23 cellular contexts compared by ENCODE assay signal in the genomic region with DNA sequence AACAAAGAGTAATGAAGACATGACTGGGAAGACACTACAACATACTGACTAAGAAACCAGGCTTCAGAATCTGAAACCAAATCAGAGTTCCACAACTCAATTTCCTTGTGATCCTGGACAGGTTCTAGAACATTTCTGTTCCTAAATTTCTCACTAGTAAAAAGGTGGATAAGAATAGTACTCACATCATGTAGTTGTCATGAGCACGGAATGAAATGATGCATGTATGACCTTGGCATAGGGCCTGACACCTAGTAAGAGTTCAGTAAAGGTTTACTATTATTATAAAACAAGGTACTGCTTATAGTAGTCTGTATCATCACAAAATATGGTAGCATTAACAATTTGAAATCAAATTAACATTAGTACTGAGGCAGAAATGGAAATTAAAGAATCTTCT.
"Had no signal": no experiment of that assay in that cellular context is flagged by ENCODE, and none has a peak within 500 bp of the region (broad histone marks: within the 10 kb centered on the region; RNA-seq: fewer than 3 reads in every experiment).

No MANE protein-coding gene starts in this region.

- H3K4me3 Mint-ChIP-seq: activated B cell treated with CpG ODN at 0.5 μM for 24 hours; activated CD4-positive, alpha-beta memory T cell treated with anti-CD3 and anti-CD28 coated beads for 36 hours; activated CD4-positive, alpha-beta T cell treated with anti-CD3 and anti-CD28 coated beads, Interleukin-2, amount 10 ng/mL, durations not matched to agents 7 days and 5 days; activated naive CD4-positive, alpha-beta T cell treated with anti-CD3 and anti-CD28 coated beads for 36 hours; activated naive CD8-positive, alpha-beta T cell; activated T-helper 17 cell treated with anti-CD3 and anti-CD28 coated beads, Interleukin-2, amount 50 U/mL, for 72 hours; IgD-negative memory B cell; T-helper 17 cell had no signal

- H3K4me1 Mint-ChIP-seq: activated B cell treated with CpG ODN at 0.5 μM for 24 hours; activated CD4-positive, alpha-beta T cell treated with anti-CD3 and anti-CD28 coated beads, Interleukin-2, amount 10 ng/mL, durations not matched to agents 7 days and 5 days; activated T-helper 17 cell treated with anti-CD3 and anti-CD28 coated beads, Interleukin-2, amount 50 U/mL, for 72 hours; IgD-negative memory B cell had no signal

- H3K36me3 Mint-ChIP-seq: activated CD4-positive, alpha-beta memory T cell treated with anti-CD3 and anti-CD28 coated beads for 36 hours; activated naive CD8-positive, alpha-beta T cell; IgD-negative memory B cell had no signal

- H3K27ac Mint-ChIP-seq: activated B cell treated with CpG ODN at 0.5 μM for 24 hours; activated CD4-positive, alpha-beta memory T cell treated with anti-CD3 and anti-CD28 coated beads for 36 hours; activated CD4-positive, alpha-beta T cell treated with anti-CD3 and anti-CD28 coated beads, Interleukin-2, amount 10 ng/mL, durations not matched to agents 7 days and 5 days; activated naive CD4-positive, alpha-beta T cell treated with anti-CD3 and anti-CD28 coated beads for 36 hours; activated naive CD8-positive, alpha-beta T cell; activated T-helper 17 cell treated with anti-CD3 and anti-CD28 coated beads, Interleukin-2, amount 50 U/mL, for 72 hours; IgD-negative memory B cell; T-helper 17 cell had no signal

- H3K9me3 Mint-ChIP-seq: activated B cell treated with CpG ODN at 0.5 μM for 24 hours; activated CD4-positive, alpha-beta memory T cell treated with anti-CD3 and anti-CD28 coated beads for 36 hours; activated CD4-positive, alpha-beta T cell treated with anti-CD3 and anti-CD28 coated beads, Interleukin-2, amount 10 ng/mL, durations not matched to agents 7 days and 5 days; activated naive CD4-positive, alpha-beta T cell treated with anti-CD3 and anti-CD28 coated beads for 36 hours; activated T-helper 17 cell treated with anti-CD3 and anti-CD28 coated beads, Interleukin-2, amount 50 U/mL, for 72 hours; IgD-negative memory B cell had no signal

- DNase-seq: activated B cell treated with CpG ODN at 0.5 μM for 24 hours; activated CD4-positive, alpha-beta memory T cell treated with anti-CD3 and anti-CD28 coated beads for 36 hours; activated CD4-positive, alpha-beta T cell treated with anti-CD3 and anti-CD28 coated beads, Interleukin-2, amount 10 ng/mL, durations not matched to agents 7 days and 5 days; activated gamma-delta T cell; activated naive CD4-positive, alpha-beta T cell treated with anti-CD3 and anti-CD28 coated beads for 36 hours; activated T-cell treated with anti-CD3 and anti-CD28 coated beads for 4 hours; activated T-cell treated with anti-CD3 and anti-CD28 coated beads, Interleukin-2, amount 50 U/mL, for 48 hours; brain microvascular endothelial cell; KG1; NCI-H1092; NCI-H1417; NCI-H2029; NCI-H345; NCI-H510A; NCI-H526 treated with DMSO at 0.1 percent for 48 hours; NCI-H82; SHP77 treated with DMSO at 0.1 percent for 48 hours; T-helper 17 cell; T-helper 9 cell had no signal

- ATAC-seq: activated T-helper 17 cell treated with anti-CD3 and anti-CD28 coated beads, Interleukin-2, amount 50 U/mL, for 72 hours; T-helper 17 cell had no signal

- H3K27ac ChIP-seq: brain microvascular endothelial cell, cardiac muscle cell had no signal
